ENCODE assay signal across 14 cellular contexts in genomic region chr17:32277284-32277683, GRCh38. TPM values are rescaled to one million over a fixed set of nuclear protein-coding genes. Genes with fewer than 3 reads are reported as not detected.
DNase-seq lines count a peak whose midpoint lies in the region; ATAC-seq, FAIRE-seq and TF ChIP-seq lines count a peak whose summit lies in the region.
"Had no signal": no experiment of that assay in that cellular context is flagged by ENCODE, and none has a peak within 500 bp of the region (broad histone marks: within the 10 kb centered on the region; RNA-seq: fewer than 3 reads in every experiment).

No MANE protein-coding gene starts in this region.

- H3K27ac ChIP-seq in H1 (ENCODE audit: low read depth, low read length): no peak overlapping the region
- H3K27ac ChIP-seq: heart left ventricle, prostate gland had no signal

- DNase-seq in ELF-1 (ENCODE audit: low read depth, low spot score) (peak; percentile 69), NCI-H226 (peak; percentile 10), H1 (ENCODE audit: low read depth in 1 of 2, low spot score in 2 of 2) (no peak), medulla oblongata (ENCODE audit: extremely low spot score) (peak; percentile 77), NCI-H345 (lab: John Stamatoyannopoulos, UW) (no peak), NCI-H2081 treated with DMSO at 0.1 percent for 48 hours (lab: John Stamatoyannopoulos, UW) (no peak), MG63 (no peak)
- DNase-seq: activated CD8-positive, alpha-beta T cell treated with anti-CD3 and anti-CD28 coated beads, Interleukin-2, amount 10 ng/mL, durations not matched to agents 7 days and 5 days; CD8-positive, alpha-beta memory T cell; heart left ventricle; NCI-H1694 treated with DMSO at 0.1 percent for 48 hours; T-helper 2 cell had no signal

- FAIRE-seq in H1 (lab: Jason Lieb, UNC): peak; percentile 80

- no peak overlapping the region for H2BK120ac ChIP-seq in H1 (replicated peaks; ENCODE audit: low read depth, low read length)

- ATAC-seq in HG02588 (IDR thresholded peaks at IDR 0.05; ENCODE audit: unreplicated experiment): no peak
- ATAC-seq: activated CD8-positive, alpha-beta T cell treated with anti-CD3 and anti-CD28 coated beads, Interleukin-2, amount 10 ng/mL, durations not matched to agents 7 days and 5 days had no signal

- H3K36me3 ChIP-seq in H1 (ENCODE audit: control insufficient read depth in 2 of 4, insufficient read depth in 4 of 4, low read length in 3 of 4) (no peaks in the 10 kb centered on the region), MG63 (no peaks in the 10 kb centered on the region)
- H3K36me3 ChIP-seq: heart left ventricle had no signal

- H2BK15ac ChIP-seq in H1 (ENCODE audit: low read length): no peak overlapping the region

- H3K23ac ChIP-seq in H1 (ENCODE audit: insufficient read length): no peak overlapping the region

- peak overlapping the region; percentile 57; the same call in 1 of the 2 replicates for H2AK5ac ChIP-seq in H1 (ENCODE audit: low read depth, low read length)

- TF ChIP-seq CTCF in H1 (IDR thresholded peaks at IDR 0.05; ENCODE audit: control extremely low read depth in 1 of 3, insufficient read depth in 1 of 3, low read depth in 1 of 3, low read length in 3 of 3): no peak

- H3K56ac ChIP-seq in H1 (replicated peaks; ENCODE audit: insufficient read length, low read depth, low read length): no peak overlapping the region

- 0 out of 2 replicates have a peak overlapping the region, but pooled peaks have one; percentile 13 for H2BK12ac ChIP-seq in H1 (ENCODE audit: low read depth, low read length)

- H3K79me2 ChIP-seq in H1 (ENCODE audit: control insufficient read depth in 1 of 2, insufficient read depth in 2 of 2, low read length in 2 of 2): peaks cover 0 to 6% of the 10 kb centered on the region in 2 experiments; a peak in 1 of 4 replicates

- H3K4me1 ChIP-seq in H1 (replicated peaks in 1 of 4; ENCODE audit: control insufficient read depth in 3 of 4, insufficient read depth in 4 of 4, low read length in 3 of 4): peaks cover 14 to 59% (median 46%) of the 10 kb centered on the region in 4 experiments
- H3K4me1 ChIP-seq: prostate gland had no signal

- H3K4me3 ChIP-seq in H1 (ENCODE audit: extremely low read depth in 1 of 4, insufficient read depth in 2 of 4, low read depth in 3 of 4, low read length in 4 of 4): no peak overlapping the region
- H3K4me3 ChIP-seq in MG63: no peak overlapping the region
- H3K4me3 ChIP-seq: heart left ventricle, prostate gland had no signal

- 94% methylated on average over 6 of the region's 6 CpGs; no CpG with 5 or more reads in 1 of the 2 experiments for WGBS in H1 (ENCODE audit: extremely low coverage in 1 of 2, insufficient coverage in 1 of 2, insufficient read length in 1 of 2, insufficient replicate concordance in 2 of 2, low coverage in 1 of 2, low lambda C conversion rate in 2 of 2, missing lambda C conversion rate in 1 of 2), 2 experiments

- CTCF ChIA-PET in H1 (lab: Charles Lee; ENCODE audit: partially characterized antibody): interaction anchor here (0.5 to 4.3 kb wide), 6 partner anchors 9 to 185 kb away, joined by 3 to 15 read pairs (median 7); no protein-coding TSS in a partner anchor

- no peak overlapping the region; a peak in 1 of 7 replicates for H3K9ac ChIP-seq in H1 (replicated peaks in 1 of 4; ENCODE audit: extremely low read depth in 1 of 4, low read depth in 3 of 4, low read length in 3 of 4)

- peaks cover 2% of the 10 kb centered on the region; the same call in 1 of the 2 replicates for H3K79me1 ChIP-seq in H1 (ENCODE audit: low read depth, low read length)

- POLR2A ChIA-PET in H1 (lab: Charles Lee; ENCODE audit: partially characterized antibody): interaction anchor here (1.1 to 1.8 kb wide), 3 partner anchors 10 to 26 kb away, joined by 3 to 6 read pairs (median 3); no protein-coding TSS in a partner anchor

- H3K4me2 ChIP-seq in H1 (ENCODE audit: insufficient read depth in 1 of 2, low read depth in 2 of 2, low read length in 2 of 2): no peak overlapping the region

- H2AFZ ChIP-seq in H1 (ENCODE audit: low read length): no peak overlapping the region

- H3K18ac ChIP-seq in H1 (ENCODE audit: extremely low read depth, low read length): no peak overlapping the region

- H2BK5ac ChIP-seq in H1 (ENCODE audit: low read depth, low read length): no peak overlapping the region

- no peak overlapping the region for H4K8ac ChIP-seq in H1 (ENCODE audit: extremely low read depth, insufficient read depth, low read length)

- H4K5ac ChIP-seq in H1 (ENCODE audit: insufficient read length, low read depth, low read length): no peak overlapping the region

- no peak for TF ChIP-seq POLR2A in H1 (IDR thresholded peaks at IDR 0.05; ENCODE audit: control extremely low read depth in 1 of 2, low read depth in 2 of 2, low read length in 2 of 2)

- no peak overlapping the region for H3K14ac ChIP-seq in H1 (ENCODE audit: insufficient read length)

- no peak for TF ChIP-seq RAD21 in H1 (IDR thresholded peaks at IDR 0.05 in 1 of 2, conservative IDR thresholded peaks at IDR 0.05 in 1 of 2; ENCODE audit: low read depth in 2 of 2, low read length in 2 of 2)

- H2BK20ac ChIP-seq in H1 (ENCODE audit: low read length): 0 out of 2 replicates have a peak overlapping the region, but pooled peaks have one; percentile 1

- no peak overlapping the region for H4K91ac ChIP-seq in H1 (replicated peaks; ENCODE audit: insufficient read length, low read length)

- no peak overlapping the region for H3K4ac ChIP-seq in H1 (replicated peaks; ENCODE audit: insufficient read length, low read depth, low read length)

- TF ChIP-seq EP300 in H1 (IDR thresholded peaks at IDR 0.05; ENCODE audit: borderline replicate concordance in 1 of 2, low read depth in 2 of 2, low read length in 2 of 2): no peak

- H3K27me3 ChIP-seq in H1 (replicated peaks in 1 of 4; ENCODE audit: control insufficient read depth in 3 of 4, extremely low read depth in 1 of 4, insufficient read depth in 3 of 4, low read length in 3 of 4): peaks cover 0 to 2% (median 0%) of the 10 kb centered on the region in 4 experiments; a peak in 2 of 7 replicates
- H3K27me3 ChIP-seq in MG63: no peaks in the 10 kb centered on the region

- H3K9me3 ChIP-seq in H1 (ENCODE audit: insufficient read depth in 2 of 2, low read depth in 1 of 2, low read length in 1 of 2) (no peaks in the 10 kb centered on the region), MG63 (no peaks in the 10 kb centered on the region)
- H3K9me3 ChIP-seq: heart left ventricle, prostate gland had no signal

- H3K23me2 ChIP-seq in H1 (ENCODE audit: low read depth, low read length): peaks cover 5% of the 10 kb centered on the region; the same call in 1 of the 2 replicates

- peaks cover 3% of the 10 kb centered on the region in 2 experiments for H4K20me1 ChIP-seq in H1 (replicated peaks in 1 of 2; ENCODE audit: control insufficient read depth in 1 of 2, insufficient read depth in 2 of 2, low read length in 2 of 2)

TF ChIP-seq in H1, 55 proteins besides CTCF, POLR2A, EP300 and RAD21 (continues in another document):
- no peak for TF ChIP-seq POU5F1 (IDR thresholded peaks at IDR 0.05; ENCODE audit: low read depth, low read length)
- TF ChIP-seq CREB1 (IDR thresholded peaks at IDR 0.05): no peak
- no peak for TF ChIP-seq SIRT6 (IDR thresholded peaks at IDR 0.05; ENCODE audit: low read length)
- TF ChIP-seq CEBPB (IDR thresholded peaks at IDR 0.05; ENCODE audit: low read depth, low read length): no peak
- TF ChIP-seq CBX5 (IDR thresholded peaks at IDR 0.05; ENCODE audit: low read depth, low read length): no peak
- TF ChIP-seq GABPA (IDR thresholded peaks at IDR 0.05; ENCODE audit: borderline replicate concordance, insufficient read depth, low read length): no peak
- TF ChIP-seq RFX5 (IDR thresholded peaks at IDR 0.05; ENCODE audit: borderline replicate concordance, low read depth, low read length): peak; percentile 77
- TF ChIP-seq CHD1 (IDR thresholded peaks at IDR 0.05; ENCODE audit: low read depth, low read length): no peak

RNA-seq across cellular contexts. Expression of gene RHBDL3, which starts 11.7 kb away (rescaled TPM):
- total RNA-seq in H1 (2021; fragmentation: NEBNext Ultra II Directional; extraction: Animal tissue kit (Norgen Biotek cat#: 25700)): 11.8 and 12.2 TPM in 2 replicates
- polyA plus RNA-seq in H1 (2011; rRNA removed): 9.6 and 15.9 TPM in 2 replicates
- 12.9 TPM for polyA plus RNA-seq in H1 (2011; cell fraction: cytosol; rRNA removed)
- 19.8 TPM for polyA plus RNA-seq in H1 (2011; cell fraction: nucleus; rRNA removed)
- 10.2 to 14.8 TPM (median 13.4 TPM) in 4 replicates for polyA plus RNA-seq in H1 (2012, experiment 1 of 2)
- 8.6 TPM for polyA plus RNA-seq in H1 (2012, experiment 2 of 2)
- 2.7 TPM for polyA plus RNA-seq in H1 (2013, experiment 1 of 2)
- polyA plus RNA-seq in H1 (2013, experiment 2 of 2): 2.7 TPM
- polyA minus RNA-seq in H1 (2011; rRNA and poly(A)+ RNA removed): 15.4 and 19.0 TPM in 2 replicates
- 8.8 TPM for polyA minus RNA-seq in H1 (2011; cell fraction: cytosol; rRNA and poly(A)+ RNA removed)
- 12.4 TPM for polyA minus RNA-seq in H1 (2011; cell fraction: nucleus; rRNA and poly(A)+ RNA removed)
- total RNA-seq in MG63 (2014; rRNA removed; shearing (Covaris generic); ENCODE audit: low replicate concordance): 0.42 and 0.89 TPM in 2 replicates
- polyA plus RNA-seq: CD8-positive, alpha-beta memory T cell had no signal

Comparison
In these comparisons a context has a peak if more than half of its experiments do, and no peak if none do; other contexts are left out.
1. DNase-seq: peak in ELF-1 (single experiment), NCI-H226 (single experiment) and medulla oblongata (single experiment); none in H1 (0 of 2), NCI-H345 (single experiment), NCI-H2081 treated with DMSO at 0.1 percent for 48 hours (single experiment) and MG63 (single experiment).